23 cellular contexts compared by ENCODE assay signal in genomic region chr4:7185487-7186030, GRCh38. TPM values are rescaled to one million over a fixed set of nuclear protein-coding genes. Genes with fewer than 3 reads are reported as not detected.
"Had no signal": no experiment of that assay in that cellular context is flagged by ENCODE, and none has a peak within 500 bp of the region (broad histone marks: within the 10 kb centered on the region; RNA-seq: fewer than 3 reads in every experiment).

No MANE protein-coding gene starts in this region.

- ATAC-seq: activated CD4-positive, CD25-positive, alpha-beta regulatory T cell treated with anti-CD3 and anti-CD28 coated beads, Interleukin-2, amount 50 U/mL, for 24 hours; gastrocnemius medialis; naive thymus-derived CD8-positive, alpha-beta T cell had no signal

- H3K36me3 Mint-ChIP-seq: activated naive CD8-positive, alpha-beta T cell; naive thymus-derived CD8-positive, alpha-beta T cell; neural progenitor cell had no signal

- H3K36me3 ChIP-seq: adrenal gland, ascending aorta, brain microvascular endothelial cell, colonic mucosa, esophagus squamous epithelium, gastrocnemius medialis, neural progenitor cell, spleen had no signal

- H3K27ac Mint-ChIP-seq: activated naive CD8-positive, alpha-beta T cell; naive thymus-derived CD8-positive, alpha-beta T cell; neural progenitor cell had no signal

- H3K4me3 Mint-ChIP-seq: activated naive CD8-positive, alpha-beta T cell; central memory CD8-positive, alpha-beta T cell; naive thymus-derived CD8-positive, alpha-beta T cell; neural progenitor cell had no signal

- H3K9me3 Mint-ChIP-seq: central memory CD8-positive, alpha-beta T cell had no signal

- H3K27me3 ChIP-seq: adrenal gland, ascending aorta, colonic mucosa had no signal

- H3K9me3 ChIP-seq: adrenal gland, ascending aorta, colonic mucosa, esophagus squamous epithelium, gastrocnemius medialis, SK-N-SH, spleen had no signal

- DNase-seq: activated CD4-positive, alpha-beta T cell treated with anti-CD3 and anti-CD28 coated beads, Interleukin-2, amount 50 U/mL, for 4 hours; activated gamma-delta T cell treated with Interleukin-2 at 50 U/mL for 16 hours; activated T-cell treated with anti-CD3 and anti-CD28 coated beads for 4 hours; adrenal gland; brain microvascular endothelial cell; colonic mucosa; esophagus squamous epithelium; gastrocnemius medialis; hypothalamus; naive thymus-derived CD8-positive, alpha-beta T cell; retina; stimulated activated CD4-positive, alpha-beta T cell treated with anti-CD3 and anti-CD28 coated beads, Interleukin-4, amount 100 ng/mL, for 1 hour; stimulated activated naive CD4-positive, alpha-beta T cell treated with Interleukin-2 at 50 U/mL for 16 hours; T-helper 2 cell had no signal

- H3K4me3 ChIP-seq: adrenal gland, ascending aorta, colonic mucosa, dorsolateral prefrontal cortex, esophagus squamous epithelium, gastrocnemius medialis, lung, neural progenitor cell, spleen had no signal

- H3K27ac ChIP-seq: adrenal gland, ascending aorta, brain microvascular endothelial cell, colonic mucosa, dorsolateral prefrontal cortex, esophagus squamous epithelium, gastrocnemius medialis, neural progenitor cell, spleen had no signal

- H3K4me1 ChIP-seq: adrenal gland, ascending aorta, colonic mucosa, esophagus squamous epithelium, gastrocnemius medialis, spleen had no signal

RNA-seq across cellular contexts. Expression of gene SORCS2, which starts 6.8 kb away (rescaled TPM):
- total RNA-seq: naive thymus-derived CD8-positive, alpha-beta T cell had no signal
